ENCODE assay signal across 31 cellular contexts in the genomic region with DNA sequence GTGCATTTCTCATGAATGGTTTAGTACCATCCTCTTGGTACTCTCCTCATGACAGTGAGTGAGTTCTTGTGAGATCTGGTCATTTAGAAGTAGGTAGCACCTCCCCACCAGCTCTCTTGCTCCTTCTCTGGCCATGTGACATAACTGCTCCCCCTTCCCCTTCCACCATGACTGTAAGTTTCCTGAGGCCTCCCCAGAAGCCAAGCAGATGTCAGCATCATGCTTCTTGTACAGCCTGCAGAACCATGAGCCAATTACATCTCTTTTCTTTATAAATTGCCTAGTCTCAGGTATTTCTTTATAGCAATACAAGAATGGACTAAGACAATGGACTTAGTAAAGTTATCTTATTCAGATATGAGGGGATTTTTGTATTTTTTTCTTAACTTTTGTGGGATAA. TPM values are rescaled to one million over a fixed set of nuclear protein-coding genes. Genes with fewer than 3 reads are reported as not detected.
"Had no signal": no experiment of that assay in that cellular context is flagged by ENCODE, and none has a peak within 500 bp of the region (broad histone marks: within the 10 kb centered on the region; RNA-seq: fewer than 3 reads in every experiment).

No MANE protein-coding gene starts in this region.

- H3K4me1 ChIP-seq: adrenal gland had no signal

- H3K4me3 ChIP-seq: adrenal gland, cardiac muscle cell had no signal

- H3K27ac ChIP-seq: adrenal gland, cardiac muscle cell, VCaP had no signal

- FAIRE-seq: bronchial epithelial cell, TTC549 had no signal

- H3K9me3 ChIP-seq: adrenal gland had no signal

- DNase-seq: activated B cell treated with CpG ODN at 0.5 μM for 24 hours; activated CD4-positive, alpha-beta memory T cell treated with anti-CD3 and anti-CD28 coated beads for 36 hours; activated CD4-positive, alpha-beta T cell treated with anti-CD3 and anti-CD28 coated beads for 48 hours; activated CD4-positive, alpha-beta T cell treated with anti-CD3 and anti-CD28 coated beads, Interleukin-2, amount 50 U/mL, for 1 hour; activated CD4-positive, alpha-beta T cell treated with anti-CD3 and anti-CD28 coated beads, Interleukin-2, amount 50 U/mL, for 4 hours; activated CD4-positive, CD25-positive, alpha-beta regulatory T cell treated with anti-CD3 and anti-CD28 coated beads, Interleukin-2, amount 50 U/mL, for 72 hours; activated CD8-positive, alpha-beta memory T cell treated with anti-CD3 and anti-CD28 coated beads, Interleukin-2, amount 50 U/mL, for 4 hours; activated CD8-positive, alpha-beta T cell treated with anti-CD3 and anti-CD28 coated beads for 36 hours; activated effector memory CD4-positive, alpha-beta T cell treated with anti-CD3 and anti-CD28 coated beads, Interleukin-2, amount 50 U/mL, for 16 hours; activated gamma-delta T cell treated with Interleukin-2 at 50 U/mL for 16 hours; activated naive CD4-positive, alpha-beta T cell; activated naive CD4-positive, alpha-beta T cell treated with anti-CD3 and anti-CD28 coated beads for 36 hours; activated naive CD4-positive, alpha-beta T cell treated with anti-CD3 and anti-CD28 coated beads, Interleukin-2, amount 50 U/mL, for 16 hours; activated naive CD8-positive, alpha-beta T cell treated with anti-CD3 and anti-CD28 coated beads for 36 hours; activated T-cell treated with anti-CD3 and anti-CD28 coated beads for 4 hours; activated T-cell treated with anti-CD3 and anti-CD28 coated beads, Interleukin-2, amount 50 U/mL, for 1 hour; activated T-cell treated with anti-CD3 and anti-CD28 coated beads, Interleukin-2, amount 50 U/mL, for 4 hours; activated T-cell treated with anti-CD3 and anti-CD28 coated beads, Interleukin-2, amount 50 U/mL, for 72 hours; adrenal gland; amniotic stem cell; aorta; caudate nucleus; cerebellar nuclear complex; T-helper 2 cell; T-helper 9 cell had no signal

- H3K36me3 ChIP-seq: adrenal gland, cardiac muscle cell had no signal

- ATAC-seq: activated CD8-positive, alpha-beta T cell treated with anti-CD3 and anti-CD28 coated beads for 36 hours; activated naive CD4-positive, alpha-beta T cell treated with anti-CD3 and anti-CD28 coated beads, Interleukin-2, amount 50 U/mL, for 72 hours; activated T-cell treated with anti-CD3 and anti-CD28 coated beads, Interleukin-2, amount 50 U/mL, for 4 hours; activated T-cell treated with anti-CD3 and anti-CD28 coated beads, Interleukin-2, amount 50 U/mL, for 72 hours; activated T-helper 17 cell treated with anti-CD3 and anti-CD28 coated beads, Interleukin-2, amount 50 U/mL, for 72 hours had no signal

- H3K27me3 ChIP-seq: adrenal gland, cardiac muscle cell had no signal

RNA-seq across cellular contexts. Expression of a gene that starts 43.0 kb away (rescaled TPM):
- polyA plus RNA-seq: aorta had no signal
